ENCODE assay signal across 23 cellular contexts in genomic region chr9:137989999-137990715, GRCh38.
DNase-seq lines count a peak whose midpoint lies in the region; ATAC-seq, FAIRE-seq and TF ChIP-seq lines count a peak whose summit lies in the region.
"Had no signal": no experiment of that assay in that cellular context is flagged by ENCODE, and none has a peak within 500 bp of the region (broad histone marks: within the 10 kb centered on the region; RNA-seq: fewer than 3 reads in every experiment).

No MANE protein-coding gene starts in this region.

- ATAC-seq in right lobe of liver (no peak), HepG2 (no peak), GM18909 (IDR thresholded peaks at IDR 0.05; ENCODE audit: poor library complexity, unreplicated experiment) (no peak), HG02981 (IDR thresholded peaks at IDR 0.05; ENCODE audit: unreplicated experiment) (no peak)
- ATAC-seq: T-cell had no signal

- no peaks in the 10 kb centered on the region for H3K9me3 ChIP-seq in right lobe of liver
- H3K9me3 ChIP-seq in HepG2 (ENCODE audit: low read length) = no peaks in the 10 kb centered on the region
- peaks cover 40% of the 10 kb centered on the region for H3K9me3 ChIP-seq in NT2/D1 (ENCODE audit: insufficient read depth, low read length)
- peaks cover 44% of the 10 kb centered on the region for H3K9me3 ChIP-seq in endodermal cell (ENCODE audit: control insufficient read depth, low read length)
- H3K9me3 ChIP-seq: right atrium auricular region, suprapubic skin had no signal

- H3K9me3 Mint-ChIP-seq in endodermal cell = peaks cover 61% of the 10 kb centered on the region
- H3K9me3 Mint-ChIP-seq: T-cell had no signal

- H2AFZ ChIP-seq in HepG2 (ENCODE audit: low read length) = no peak overlapping the region
- H2AFZ ChIP-seq: hepatocyte had no signal

- CTCF ChIA-PET in HepG2 (lab: Yijun Ruan, JAX; ENCODE audit: low intra/inter-chr PET ratio, low total read pairs) = no interaction called here

- FAIRE-seq in HepG2 (lab: Jason Lieb, UNC) = no peak
- FAIRE-seq: bronchial epithelial cell, G401.6 had no signal

- TF ChIP-seq CTCF in right lobe of liver (IDR thresholded peaks at IDR 0.05) = no peak
- no peak for TF ChIP-seq CTCF in HepG2 (CRISPR knock-in tag; IDR thresholded peaks at IDR 0.05)
- no peak for TF ChIP-seq CTCF in endodermal cell (conservative IDR thresholded peaks at IDR 0.05)

- TF ChIP-seq RAD21 in HepG2 (CRISPR knock-in tag; IDR thresholded peaks at IDR 0.05) = no peak

- no peak overlapping the region for H3K9ac ChIP-seq in HepG2 (ENCODE audit: insufficient read depth, low read depth, low read length)
- H3K9ac ChIP-seq in NT2/D1 (ENCODE audit: insufficient read length, low read depth) = no peak overlapping the region
- no peak overlapping the region for H3K9ac ChIP-seq in endodermal cell (ENCODE audit: extremely low read depth, low read length, poor library complexity, severe bottlenecking)

- H3K4me2 ChIP-seq in HepG2 (ENCODE audit: low read depth, low read length) = no peak overlapping the region
- H3K4me2 ChIP-seq: hepatocyte had no signal

- POLR2A ChIA-PET in HepG2 (lab: Yijun Ruan, JAX) = no interaction called here

- no peaks in the 10 kb centered on the region for H3K79me2 ChIP-seq in HepG2 (ENCODE audit: insufficient read depth, low read length)
- H3K79me2 ChIP-seq: hepatocyte had no signal

- no peaks in the 10 kb centered on the region for H3K4me1 ChIP-seq in right lobe of liver
- H3K4me1 ChIP-seq in HepG2 (ENCODE audit: insufficient read depth, low read length) = no peaks in the 10 kb centered on the region
- peaks cover 3% of the 10 kb centered on the region for H3K4me1 ChIP-seq in NT2/D1 (ENCODE audit: insufficient read depth, insufficient read length)
- H3K4me1 ChIP-seq in endodermal cell (ENCODE audit: control insufficient read depth, insufficient read depth, low read length) = no peaks in the 10 kb centered on the region
- H3K4me1 ChIP-seq: right atrium auricular region, suprapubic skin had no signal

- H3K36me3 ChIP-seq in right lobe of liver = no peaks in the 10 kb centered on the region
- H3K36me3 ChIP-seq in HepG2 (replicated peaks in 1 of 2; ENCODE audit: control insufficient read depth in 1 of 2, insufficient read depth in 2 of 2, low read length in 2 of 2) = no peaks in the 10 kb centered on the region
- H3K36me3 ChIP-seq in NT2/D1 (ENCODE audit: insufficient read depth, insufficient read length, low read length) = peaks cover 55% of the 10 kb centered on the region
- no peaks in the 10 kb centered on the region for H3K36me3 ChIP-seq in endodermal cell (ENCODE audit: control insufficient read depth, insufficient read depth, low read length)
- H3K36me3 ChIP-seq: right atrium auricular region, suprapubic skin had no signal

- H4K20me1 ChIP-seq in HepG2 (ENCODE audit: insufficient read depth, low read length) = no peaks in the 10 kb centered on the region

- H3K27ac ChIP-seq in right lobe of liver = no peak overlapping the region
- no peak overlapping the region for H3K27ac ChIP-seq in HepG2 (ENCODE audit: extremely low read length, insufficient read depth, low read length)
- H3K27ac ChIP-seq in endodermal cell (ENCODE audit: low read depth, low read length) = no peak overlapping the region
- H3K27ac ChIP-seq: hepatocyte, right atrium auricular region, suprapubic skin had no signal

- 73% methylated on average over 3 of the region's 8 CpGs for WGBS in right lobe of liver (ENCODE audit: insufficient coverage, low coverage, low lambda C conversion rate, missing lambda C conversion rate)
- 33% methylated on average over 3 of the region's 8 CpGs for WGBS in HepG2 (ENCODE audit: low lambda C conversion rate)
- WGBS in endodermal cell (ENCODE audit: insufficient coverage in 1 of 2, insufficient read length in 1 of 2), 2 experiments = 91 to 94% methylated on average over 3 to 8 of the region's 8 CpGs

- TF ChIP-seq EP300 in HepG2 (IDR thresholded peaks at IDR 0.05; ENCODE audit: low read depth in 2 of 2, low read length in 2 of 2) (no peak), HepG2 (CRISPR knock-in tag; IDR thresholded peaks at IDR 0.05; ENCODE audit: borderline replicate concordance) (no peak)

- BruUV-seq in HepG2 (replicated peaks; lab: Mats Ljungman, UMichigan) = no TSS peak

- intact Hi-C loops in right lobe of liver (cut with DNase I) (no loop called here), HepG2 (cut with micrococcal nuclease; ENCODE audit: unreplicated experiment) (no loop called here)

- no peaks in the 10 kb centered on the region for H3K4me1 Mint-ChIP-seq in endodermal cell
- H3K4me1 Mint-ChIP-seq: CD14-positive monocyte had no signal

- peak in 2 of 3 donors; percentile 28 to 29 for DNase-seq in right lobe of liver
- no peak for DNase-seq in HepG2 (ENCODE audit: low spot score)
- DNase-seq in NT2/D1 (ENCODE audit: low read depth, low spot score) = peak; percentile 23
- peak; percentile 45 for DNase-seq in endodermal cell
- DNase-seq in NOMO-1 treated with dmso at 0.1 percent for 144 hours (lab: John Stamatoyannopoulos, UW; ENCODE audit: unreplicated experiment) = no peak
- no peak for DNase-seq in nucleus accumbens (lab: John Stamatoyannopoulos, UW)
- DNase-seq: activated CD4-positive, alpha-beta T cell treated with anti-CD3 and anti-CD28 coated beads for 48 hours; activated effector memory CD4-positive, alpha-beta T cell treated with Interleukin-2 at 50 U/mL for 16 hours; dermis blood vessel endothelial cell; foreskin fibroblast; NCI-H1105 treated with DMSO at 0.1 percent for 48 hours; NCI-H2107; NCI-H510A treated with DMSO at 0.1 percent for 48 hours; SHP77 had no signal

- no peaks in the 10 kb centered on the region for H3K27me3 ChIP-seq in right lobe of liver
- H3K27me3 ChIP-seq in HepG2 (ENCODE audit: control insufficient read depth in 1 of 2, insufficient read depth in 2 of 2, low read length in 2 of 2) = no peaks in the 10 kb centered on the region
- no peaks in the 10 kb centered on the region for H3K27me3 ChIP-seq in NT2/D1 (ENCODE audit: insufficient read depth, insufficient read length)
- H3K27me3 ChIP-seq in endodermal cell (ENCODE audit: control insufficient read depth, insufficient read depth, low read length, poor library complexity, severe bottlenecking) = no peaks in the 10 kb centered on the region
- H3K27me3 ChIP-seq: hepatocyte, right atrium auricular region had no signal

- H3K27me3 Mint-ChIP-seq in endodermal cell (ENCODE audit: insufficient read depth) = peaks cover 1% of the 10 kb centered on the region

- no peak overlapping the region for H3K27ac Mint-ChIP-seq in endodermal cell
- H3K27ac Mint-ChIP-seq: CD14-positive monocyte, T-cell had no signal

- peaks cover 49% of the 10 kb centered on the region for H3K36me3 Mint-ChIP-seq in endodermal cell (ENCODE audit: low read depth)
- H3K36me3 Mint-ChIP-seq: CD14-positive monocyte, T-cell had no signal

- TF ChIP-seq POLR2A in right lobe of liver (IDR thresholded peaks at IDR 0.05) (no peak), HepG2 (IDR thresholded peaks at IDR 0.05; ENCODE audit: insufficient read depth in 1 of 2, low read depth in 2 of 2, low read length in 2 of 2) (no peak)

- no peak overlapping the region for H3K4me3 Mint-ChIP-seq in endodermal cell
- H3K4me3 Mint-ChIP-seq: CD14-positive monocyte, T-cell had no signal

- no peak overlapping the region for H3K4me3 ChIP-seq in right lobe of liver
- no peak overlapping the region for H3K4me3 ChIP-seq in HepG2 (replicated peaks in 1 of 3; ENCODE audit: insufficient read depth in 1 of 3, low read depth in 2 of 3, low read length in 3 of 3)
- H3K4me3 ChIP-seq in NT2/D1 (ENCODE audit: insufficient read length, low read depth) = no peak overlapping the region
- no peak overlapping the region for H3K4me3 ChIP-seq in endodermal cell (ENCODE audit: low read length)
- H3K4me3 ChIP-seq: hepatocyte, right atrium auricular region, suprapubic skin had no signal

- in situ Hi-C loops in HepG2 (cut with HindIII; ENCODE audit: extremely low pct_ligation_motif_present, low pct_unique_long_range_greater_than_20kb) = no loop called here

TF ChIP-seq in HepG2, 621 proteins besides CTCF, POLR2A, EP300 and RAD21 (continues in another document):
- TF ChIP-seq ZSCAN30 (CRISPR knock-in tag; IDR thresholded peaks at IDR 0.05) = no peak
- no peak for TF ChIP-seq ZNF737 (CRISPR knock-in tag; IDR thresholded peaks at IDR 0.05; ENCODE audit: borderline replicate concordance)
- no peak for TF ChIP-seq SP5 (CRISPR knock-in tag; IDR thresholded peaks at IDR 0.05; ENCODE audit: borderline replicate concordance, low read depth)
- TF ChIP-seq NFE2 (CRISPR knock-in tag; IDR thresholded peaks at IDR 0.05) = no peak
- no peak for TF ChIP-seq ZNF326 (CRISPR knock-in tag; IDR thresholded peaks at IDR 0.05; ENCODE audit: borderline replicate concordance)
- no peak for TF ChIP-seq DMTF1 (CRISPR knock-in tag; IDR thresholded peaks at IDR 0.05)
- TF ChIP-seq ZNF713 (CRISPR knock-in tag; IDR thresholded peaks at IDR 0.05) = no peak
- no peak for TF ChIP-seq ZNF317 (CRISPR knock-in tag; IDR thresholded peaks at IDR 0.05)
- TF ChIP-seq ZNF792 (CRISPR knock-in tag; IDR thresholded peaks at IDR 0.05) = no peak
- TF ChIP-seq ZNF430 (CRISPR knock-in tag; IDR thresholded peaks at IDR 0.05) = no peak
- no peak for TF ChIP-seq ARNT (IDR thresholded peaks at IDR 0.05)
- TF ChIP-seq YEATS2 (CRISPR knock-in tag; IDR thresholded peaks at IDR 0.05; ENCODE audit: borderline replicate concordance) = no peak
- no peak for TF ChIP-seq CCAR2 (optimal IDR thresholded peaks at IDR 0.05; ENCODE audit: low read depth, low read length)
- no peak for TF ChIP-seq NFRKB (IDR thresholded peaks at IDR 0.05)

Comparison
In these comparisons a context has a peak if more than half of its experiments do, and no peak if none do; other contexts are left out.
1. DNase-seq: peak in right lobe of liver (2 of 3), NT2/D1 (single experiment) and endodermal cell (single experiment); none in HepG2 (single experiment), NOMO-1 treated with dmso at 0.1 percent for 144 hours (single experiment) and nucleus accumbens (0 of 56).